ENCODE assay signal across 1 cellular context in the genomic region with DNA sequence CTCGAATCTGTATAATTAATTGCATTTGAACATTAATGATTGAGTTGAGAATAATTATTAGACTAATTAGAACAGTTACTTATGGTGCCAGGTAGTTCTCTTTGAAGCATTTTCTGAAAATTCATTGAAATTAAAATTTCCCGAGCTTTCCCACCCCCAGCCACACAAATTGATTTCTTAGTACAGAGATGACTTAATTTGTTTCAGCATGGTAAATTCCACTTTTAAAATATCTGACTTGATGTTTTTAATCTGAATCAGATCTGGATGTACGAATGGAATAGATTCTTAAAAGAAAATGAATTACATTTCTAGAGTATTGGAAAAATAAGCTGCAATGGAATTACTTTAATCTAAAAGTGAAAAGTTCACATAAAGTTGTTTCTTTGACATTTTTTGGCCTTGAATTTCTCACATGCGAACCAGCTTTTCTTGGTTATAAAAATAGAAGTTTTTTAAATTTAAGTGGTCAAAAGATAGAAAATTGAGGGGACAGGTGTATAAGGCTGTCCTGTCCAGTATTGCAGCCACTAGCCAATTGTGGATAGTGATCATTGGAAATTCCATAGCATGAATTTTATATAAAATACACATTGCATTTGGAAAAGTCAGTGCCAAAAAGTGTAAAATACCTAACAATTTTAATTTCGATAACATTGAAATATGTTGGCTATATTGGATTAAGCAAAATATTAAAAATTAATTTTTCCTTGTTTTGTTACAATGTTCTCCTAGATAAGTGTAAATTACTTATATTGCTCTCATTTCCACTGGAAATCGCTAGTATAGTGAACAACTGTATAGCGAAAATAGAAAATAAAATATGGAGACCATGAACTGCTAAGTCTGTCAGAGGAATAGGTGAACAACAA.
TF ChIP-seq lines count a peak whose summit lies in the region.

No MANE protein-coding gene starts in this region.

TF ChIP-seq in K562, 482 proteins besides CTCF, POLR2A, EP300 and RAD21 (continued from another document):
- TF ChIP-seq, protein P1, sequence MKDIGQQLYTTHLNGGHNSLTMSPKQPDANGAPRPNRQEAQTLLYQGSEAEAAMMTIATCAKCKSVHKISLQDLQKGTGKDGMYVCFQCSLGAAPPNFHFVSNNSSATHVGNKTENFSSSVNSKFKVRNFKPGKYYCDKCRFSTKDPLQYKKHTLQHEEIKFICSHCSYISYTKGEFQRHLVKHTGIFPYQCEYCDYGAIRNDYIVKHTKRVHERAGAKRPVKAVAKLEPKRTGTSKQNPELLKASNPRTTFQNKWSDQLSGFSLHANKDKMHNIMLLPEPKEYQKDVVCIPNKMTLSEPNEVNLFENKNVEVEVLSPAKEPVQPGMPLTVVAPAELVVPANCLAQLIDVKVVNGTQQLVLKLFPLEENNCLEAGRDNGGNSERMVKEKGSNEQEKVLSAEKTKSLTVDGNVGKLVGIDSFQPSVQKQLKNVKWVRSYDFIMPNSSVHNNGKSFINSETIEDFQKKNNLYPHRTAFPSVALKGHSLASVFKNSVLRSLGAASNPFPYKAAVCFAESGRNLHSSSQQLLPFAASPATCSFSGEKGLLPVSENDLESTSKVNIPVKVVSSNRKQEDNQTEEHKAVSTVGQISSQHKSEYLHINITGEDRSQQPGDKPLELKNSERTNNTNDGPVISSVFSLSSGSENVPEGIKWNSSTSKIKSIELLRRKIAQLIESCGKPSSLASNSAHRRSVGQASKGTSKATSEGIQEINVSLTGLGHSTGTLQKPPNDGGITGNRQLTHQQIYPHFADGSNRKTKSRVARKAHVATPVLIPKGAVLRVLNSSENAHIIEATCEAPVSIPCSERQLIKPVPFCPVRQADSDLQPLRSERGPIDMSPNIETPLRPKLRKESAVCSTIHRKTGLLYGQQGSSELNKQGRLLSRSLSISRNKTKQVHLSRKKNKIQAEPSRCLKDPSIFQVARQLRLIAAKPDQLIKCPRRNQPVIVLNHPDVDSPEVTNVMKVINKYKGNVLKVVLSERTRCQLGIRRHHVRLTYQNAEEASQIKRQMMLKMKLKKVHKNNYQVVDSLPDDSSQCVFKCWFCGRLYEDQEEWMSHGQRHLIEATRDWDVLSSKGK (CRISPR knock-in tag; IDR thresholded peaks at IDR 0.05) = no peak
- TF ChIP-seq GTF2A2 (tag; IDR thresholded peaks at IDR 0.05) (no peak), ELF4 (CRISPR knock-in tag; IDR thresholded peaks at IDR 0.05) (no peak), CREB1 (IDR thresholded peaks at IDR 0.05) (0 out of 2 replicates have a peak, but pooled peaks have one; percentile 11), CREB1 (CRISPR knock-in tag; IDR thresholded peaks at IDR 0.05) (no peak), SRSF7 (optimal IDR thresholded peaks at IDR 0.05; ENCODE audit: low read depth, low read length) (no peak), C11orf30 (IDR thresholded peaks at IDR 0.05; ENCODE audit: low read depth) (no peak), STAT5A (IDR thresholded peaks at IDR 0.05; ENCODE audit: borderline replicate concordance, low read length) (no peak), E2F3 (CRISPR knock-in tag; IDR thresholded peaks at IDR 0.05) (no peak), SMAD4 (CRISPR knock-in tag; conservative IDR thresholded peaks at IDR 0.05) (peak; percentile 1; the same call in 1 of the 2 replicates), ZNF347 (CRISPR knock-in tag; IDR thresholded peaks at IDR 0.05; ENCODE audit: low read depth) (peak; percentile 71; the same call in 1 of the 2 replicates), ZNF717 (CRISPR knock-in tag; IDR thresholded peaks at IDR 0.05) (peak; percentile 78; the same call in 1 of the 2 replicates), CAMTA2 (CRISPR knock-in tag; conservative IDR thresholded peaks at IDR 0.05) (no peak), YBX1 (IDR thresholded peaks at IDR 0.05) (no peak), MCM7 (IDR thresholded peaks at IDR 0.05) (no peak; a peak in 1 of 4 replicates), ETV6 (IDR thresholded peaks at IDR 0.05; ENCODE audit: borderline replicate concordance in 1 of 2, low read depth in 2 of 2, low read length in 1 of 2) (0 out of 4 replicates have a peak, but pooled peaks of 1 of the 2 experiments have one; percentile 0), ETV6 (CRISPR knock-in tag; IDR thresholded peaks at IDR 0.05; ENCODE audit: borderline replicate concordance) (no peak), CBFB (CRISPR knock-in tag; IDR thresholded peaks at IDR 0.05) (no peak), MAFF (IDR thresholded peaks at IDR 0.05; ENCODE audit: low read length) (no peak)
- TF ChIP-seq, protein P2, sequence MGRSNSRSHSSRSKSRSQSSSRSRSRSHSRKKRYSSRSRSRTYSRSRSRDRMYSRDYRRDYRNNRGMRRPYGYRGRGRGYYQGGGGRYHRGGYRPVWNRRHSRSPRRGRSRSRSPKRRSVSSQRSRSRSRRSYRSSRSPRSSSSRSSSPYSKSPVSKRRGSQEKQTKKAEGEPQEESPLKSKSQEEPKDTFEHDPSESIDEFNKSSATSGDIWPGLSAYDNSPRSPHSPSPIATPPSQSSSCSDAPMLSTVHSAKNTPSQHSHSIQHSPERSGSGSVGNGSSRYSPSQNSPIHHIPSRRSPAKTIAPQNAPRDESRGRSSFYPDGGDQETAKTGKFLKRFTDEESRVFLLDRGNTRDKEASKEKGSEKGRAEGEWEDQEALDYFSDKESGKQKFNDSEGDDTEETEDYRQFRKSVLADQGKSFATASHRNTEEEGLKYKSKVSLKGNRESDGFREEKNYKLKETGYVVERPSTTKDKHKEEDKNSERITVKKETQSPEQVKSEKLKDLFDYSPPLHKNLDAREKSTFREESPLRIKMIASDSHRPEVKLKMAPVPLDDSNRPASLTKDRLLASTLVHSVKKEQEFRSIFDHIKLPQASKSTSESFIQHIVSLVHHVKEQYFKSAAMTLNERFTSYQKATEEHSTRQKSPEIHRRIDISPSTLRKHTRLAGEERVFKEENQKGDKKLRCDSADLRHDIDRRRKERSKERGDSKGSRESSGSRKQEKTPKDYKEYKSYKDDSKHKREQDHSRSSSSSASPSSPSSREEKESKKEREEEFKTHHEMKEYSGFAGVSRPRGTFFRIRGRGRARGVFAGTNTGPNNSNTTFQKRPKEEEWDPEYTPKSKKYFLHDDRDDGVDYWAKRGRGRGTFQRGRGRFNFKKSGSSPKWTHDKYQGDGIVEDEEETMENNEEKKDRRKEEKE (IDR thresholded peaks at IDR 0.05; ENCODE audit: borderline replicate concordance in 1 of 2, control insufficient read depth in 1 of 2, low read depth in 2 of 2, low read length in 1 of 2) = 0 out of 4 replicates have a peak, but pooled peaks of 1 of the 2 experiments have one; percentile 84
- TF ChIP-seq, protein P3, sequence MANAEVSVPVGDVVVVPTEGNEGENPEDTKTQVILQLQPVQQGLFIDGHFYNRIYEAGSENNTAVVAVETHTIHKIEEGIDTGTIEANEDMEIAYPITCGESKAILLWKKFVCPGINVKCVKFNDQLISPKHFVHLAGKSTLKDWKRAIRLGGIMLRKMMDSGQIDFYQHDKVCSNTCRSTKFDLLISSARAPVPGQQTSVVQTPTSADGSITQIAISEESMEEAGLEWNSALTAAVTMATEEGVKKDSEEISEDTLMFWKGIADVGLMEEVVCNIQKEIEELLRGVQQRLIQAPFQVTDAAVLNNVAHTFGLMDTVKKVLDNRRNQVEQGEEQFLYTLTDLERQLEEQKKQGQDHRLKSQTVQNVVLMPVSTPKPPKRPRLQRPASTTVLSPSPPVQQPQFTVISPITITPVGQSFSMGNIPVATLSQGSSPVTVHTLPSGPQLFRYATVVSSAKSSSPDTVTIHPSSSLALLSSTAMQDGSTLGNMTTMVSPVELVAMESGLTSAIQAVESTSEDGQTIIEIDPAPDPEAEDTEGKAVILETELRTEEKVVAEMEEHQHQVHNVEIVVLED (CRISPR knock-in tag; IDR thresholded peaks at IDR 0.05) = no peak
- TF ChIP-seq, protein P4, sequence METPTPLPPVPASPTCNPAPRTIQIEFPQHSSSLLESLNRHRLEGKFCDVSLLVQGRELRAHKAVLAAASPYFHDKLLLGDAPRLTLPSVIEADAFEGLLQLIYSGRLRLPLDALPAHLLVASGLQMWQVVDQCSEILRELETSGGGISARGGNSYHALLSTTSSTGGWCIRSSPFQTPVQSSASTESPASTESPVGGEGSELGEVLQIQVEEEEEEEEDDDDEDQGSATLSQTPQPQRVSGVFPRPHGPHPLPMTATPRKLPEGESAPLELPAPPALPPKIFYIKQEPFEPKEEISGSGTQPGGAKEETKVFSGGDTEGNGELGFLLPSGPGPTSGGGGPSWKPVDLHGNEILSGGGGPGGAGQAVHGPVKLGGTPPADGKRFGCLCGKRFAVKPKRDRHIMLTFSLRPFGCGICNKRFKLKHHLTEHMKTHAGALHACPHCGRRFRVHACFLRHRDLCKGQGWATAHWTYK (CRISPR knock-in tag; IDR thresholded peaks at IDR 0.05) = 0 out of 2 replicates have a peak, but pooled peaks have one; percentile 10
- TF ChIP-seq, protein P5, sequence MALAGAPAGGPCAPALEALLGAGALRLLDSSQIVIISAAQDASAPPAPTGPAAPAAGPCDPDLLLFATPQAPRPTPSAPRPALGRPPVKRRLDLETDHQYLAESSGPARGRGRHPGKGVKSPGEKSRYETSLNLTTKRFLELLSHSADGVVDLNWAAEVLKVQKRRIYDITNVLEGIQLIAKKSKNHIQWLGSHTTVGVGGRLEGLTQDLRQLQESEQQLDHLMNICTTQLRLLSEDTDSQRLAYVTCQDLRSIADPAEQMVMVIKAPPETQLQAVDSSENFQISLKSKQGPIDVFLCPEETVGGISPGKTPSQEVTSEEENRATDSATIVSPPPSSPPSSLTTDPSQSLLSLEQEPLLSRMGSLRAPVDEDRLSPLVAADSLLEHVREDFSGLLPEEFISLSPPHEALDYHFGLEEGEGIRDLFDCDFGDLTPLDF (CRISPR knock-in tag; IDR thresholded peaks at IDR 0.05) = no peak
